ENCODE assay signal across 23 cellular contexts in genomic region chr7:124137664-124138063, GRCh38.
"Had no signal": no experiment of that assay in that cellular context is flagged by ENCODE, and none has a peak within 500 bp of the region (broad histone marks: within the 10 kb centered on the region; RNA-seq: fewer than 3 reads in every experiment).

No MANE protein-coding gene starts in this region.

- H3K27me3 ChIP-seq: dorsolateral prefrontal cortex, esophagus muscularis mucosa, foreskin keratinocyte, gastroesophageal sphincter, heart left ventricle, hepatocyte, left lung had no signal

- H3K36me3 ChIP-seq: esophagus muscularis mucosa, gastroesophageal sphincter, heart left ventricle, left lung, lower lobe of right lung had no signal

- H3K4me1 ChIP-seq: esophagus muscularis mucosa, foreskin keratinocyte, gastroesophageal sphincter, heart left ventricle, left lung, lower lobe of right lung had no signal

- FAIRE-seq: endothelial cell of umbilical vein, frontal cortex, keratinocyte had no signal

- H3K9me3 ChIP-seq: lower lobe of right lung, mucosa of descending colon had no signal

- H3K4me3 ChIP-seq: coronary artery, dorsolateral prefrontal cortex, esophagus muscularis mucosa, gastroesophageal sphincter, heart left ventricle, hepatocyte, left lung, lower lobe of right lung, mucosa of descending colon had no signal

- H3K27ac ChIP-seq: coronary artery, dorsolateral prefrontal cortex, esophagus muscularis mucosa, foreskin keratinocyte, gastroesophageal sphincter, heart left ventricle, hepatocyte, left lung, lower lobe of right lung had no signal

- DNase-seq: dermis blood vessel endothelial cell; dorsolateral prefrontal cortex; effector CD8-positive, alpha-beta T cell; effector memory CD8-positive, alpha-beta T cell; endodermal cell; foreskin keratinocyte; heart left ventricle; hypothalamus; immature natural killer cell; left cardiac atrium; left lung; left ventricle myocardium superior; lower lobe of right lung; mesenchymal stem cell; mucosa of descending colon; naive B cell had no signal
